In the genomic region with DNA sequence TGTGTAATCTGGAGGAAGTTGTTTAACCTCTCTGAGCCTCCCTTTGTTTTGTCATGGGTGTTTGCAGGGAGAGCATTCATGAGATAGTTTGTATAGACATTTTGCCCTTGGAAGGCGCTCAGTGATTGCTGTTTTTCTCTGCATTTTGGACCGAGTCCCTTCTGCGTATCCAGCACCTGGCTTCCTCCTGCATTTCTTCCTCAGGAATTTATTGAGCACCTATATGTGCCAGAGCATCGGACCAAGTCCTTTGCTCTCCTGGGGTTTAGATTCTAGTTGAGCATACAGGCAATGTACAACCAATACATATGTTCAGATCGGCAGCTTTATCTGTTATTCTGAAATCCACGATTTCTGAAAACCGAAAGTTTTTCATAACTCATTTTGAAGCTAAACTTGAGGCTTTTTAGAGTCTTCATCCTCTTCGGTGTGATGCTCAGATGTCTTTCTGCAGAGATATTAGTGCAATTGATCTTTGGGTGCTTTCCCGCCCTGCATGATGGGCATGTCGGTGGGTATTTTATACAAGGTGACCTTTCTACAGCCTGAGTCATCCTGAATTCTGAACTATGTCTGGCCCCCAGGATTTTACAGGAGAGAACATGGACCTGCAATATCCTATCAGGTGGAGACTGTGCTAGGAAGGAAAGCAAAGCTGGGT, we compare ENCODE assay signal across 10 cellular contexts. TPM values are rescaled to one million over a fixed set of nuclear protein-coding genes. Genes with fewer than 3 reads are reported as not detected.
DNase-seq lines count a peak whose midpoint lies in the region; ATAC-seq, FAIRE-seq and TF ChIP-seq lines count a peak whose summit lies in the region.
"Had no signal": no experiment of that assay in that cellular context is flagged by ENCODE, and none has a peak within 500 bp of the region (broad histone marks: within the 10 kb centered on the region; RNA-seq: fewer than 3 reads in every experiment).

No MANE protein-coding gene starts in this region.

- no peak overlapping the region for H3K4me3 ChIP-seq in fibroblast of the aortic adventitia (ENCODE audit: low read depth, low read length)

- H3K36me3 Mint-ChIP-seq in activated CD8-positive, alpha-beta T cell treated with anti-CD3 and anti-CD28 coated beads for 36 hours (ENCODE audit: low read depth) = peaks cover 84% of the 10 kb centered on the region

- CTCF ChIA-PET in activated CD8-positive, alpha-beta T cell treated with anti-CD3 and anti-CD28 coated beads for 36 hours (lab: Charles Lee) = interaction anchor here (0.9 to 9.7 kb wide), 22 partner anchors 10 to 208 kb away, joined by 3 to 203 read pairs (median 4); partner anchors contain the start of gene IL21R

- peak overlapping the region; percentile 98 for H3K27ac Mint-ChIP-seq in activated CD8-positive, alpha-beta T cell treated with anti-CD3 and anti-CD28 coated beads for 36 hours

- FAIRE-seq in GM19239 (lab: Jason Lieb, UNC) = peak; percentile 42
- FAIRE-seq: TTC549 had no signal

- TF ChIP-seq CTCF in activated CD8-positive, alpha-beta T cell treated with anti-CD3 and anti-CD28 coated beads for 36 hours (IDR thresholded peaks at IDR 0.05) = no peak
- TF ChIP-seq CTCF in fibroblast of the aortic adventitia (IDR thresholded peaks at IDR 0.05; ENCODE audit: insufficient read depth, low read length) = no peak

- no peaks in the 10 kb centered on the region for H3K27me3 Mint-ChIP-seq in activated CD8-positive, alpha-beta T cell treated with anti-CD3 and anti-CD28 coated beads for 36 hours

- no peak for DNase-seq in GM19239 (ENCODE audit: insufficient read length, low spot score)
- DNase-seq in activated CD8-positive, alpha-beta T cell treated with anti-CD3 and anti-CD28 coated beads for 36 hours = peak; percentile 86
- DNase-seq in fibroblast of the aortic adventitia (ENCODE audit: low read depth) = peak; percentile 31
- DNase-seq in stimulated activated CD4-positive, alpha-beta T cell treated with anti-CD3 and anti-CD28 coated beads, TNF-alpha, amount 100 ng/mL, for 24 hours (ENCODE audit: low read depth in 3 of 3) = peak in 2 of 3 experiments; percentile 43 to 56
- DNase-seq in GM03348 (ENCODE audit: low spot score) = no peak
- DNase-seq in dedifferentiated amniotic fluid mesenchymal stem cell (ENCODE audit: extremely low spot score) = no peak
- DNase-seq in NOMO-1 treated with DMSO at 0.1 percent for 48 hours (lab: John Stamatoyannopoulos, UW; ENCODE audit: unreplicated experiment) = no peak
- no peak for DNase-seq in NCI-H146 (lab: John Stamatoyannopoulos, UW)
- DNase-seq: GOT3 had no signal

- intact Hi-C loops in activated CD8-positive, alpha-beta T cell treated with anti-CD3 and anti-CD28 coated beads for 36 hours (cut with micrococcal nuclease) = loop anchor here (1.0 to 5.0 kb wide), 3 partner anchors 46 to 65 kb away; no protein-coding TSS in a partner anchor

- ATAC-seq in activated CD8-positive, alpha-beta T cell treated with anti-CD3 and anti-CD28 coated beads for 36 hours = peak; percentile 48

- POLR2A ChIA-PET in activated CD8-positive, alpha-beta T cell treated with anti-CD3 and anti-CD28 coated beads for 36 hours (lab: Charles Lee) = interaction anchor here (0.5 to 13.3 kb wide), 33 partner anchors 10 to 150 kb away, joined by 3 to 257 read pairs (median 4); partner anchors contain the start of genes IL21R and NSMCE1

- H3K4me3 Mint-ChIP-seq in activated CD8-positive, alpha-beta T cell treated with anti-CD3 and anti-CD28 coated beads for 36 hours = peak overlapping the region; percentile 89

- no peaks in the 10 kb centered on the region for H3K9me3 Mint-ChIP-seq in activated CD8-positive, alpha-beta T cell treated with anti-CD3 and anti-CD28 coated beads for 36 hours

- peaks cover 53% of the 10 kb centered on the region for H3K4me1 Mint-ChIP-seq in activated CD8-positive, alpha-beta T cell treated with anti-CD3 and anti-CD28 coated beads for 36 hours (ENCODE audit: low read depth)

RNA-seq across cellular contexts. Expression of gene IL4R, which starts 4.1 kb away (rescaled TPM):
- total RNA-seq in activated CD8-positive, alpha-beta T cell treated with anti-CD3 and anti-CD28 coated beads for 36 hours = 100 to 1,000 TPM; 236 to 245 TPM
- total RNA-seq in fibroblast of the aortic adventitia (ENCODE audit: low replicate concordance) = 25.6 and 82.3 TPM in 2 replicates

RNA-seq across cellular contexts. Expression of gene NSMCE1, which starts 49.3 kb away (rescaled TPM):
- 100 to 1,000 TPM; 150 to 156 TPM for total RNA-seq in activated CD8-positive, alpha-beta T cell treated with anti-CD3 and anti-CD28 coated beads for 36 hours
- 97.7 and 113 TPM in 2 replicates for total RNA-seq in fibroblast of the aortic adventitia (ENCODE audit: low replicate concordance)

Comparison
In these comparisons a context has a peak if more than half of its experiments do, and no peak if none do; other contexts are left out.
1. DNase-seq: peak in activated CD8-positive, alpha-beta T cell treated with anti-CD3 and anti-CD28 coated beads for 36 hours (single experiment), fibroblast of the aortic adventitia (single experiment) and stimulated activated CD4-positive, alpha-beta T cell treated with anti-CD3 and anti-CD28 coated beads, TNF-alpha, amount 100 ng/mL, for 24 hours (2 of 3); none in GM19239 (single experiment), GM03348 (single experiment), dedifferentiated amniotic fluid mesenchymal stem cell (single experiment), NOMO-1 treated with DMSO at 0.1 percent for 48 hours (single experiment) and NCI-H146 (single experiment).